Comparison of ENCODE assay signal across 24 cellular contexts in genomic region chr6:128364766-128365519, GRCh38.
DNase-seq lines count a peak whose midpoint lies in the region; ATAC-seq and TF ChIP-seq lines count a peak whose summit lies in the region.
"Had no signal": no experiment of that assay in that cellular context is flagged by ENCODE, and none has a peak within 500 bp of the region (broad histone marks: within the 10 kb centered on the region; RNA-seq: fewer than 3 reads in every experiment).

No MANE protein-coding gene starts in this region.

- H3K27ac ChIP-seq in colonic mucosa = peak overlapping the region; percentile 63
- peak overlapping the region in 3 of 5 donors; percentile 47 to 49 (median 48) for H3K27ac ChIP-seq in stomach
- no peak overlapping the region for H3K27ac ChIP-seq in upper lobe of left lung
- H3K27ac ChIP-seq: BLaER1 treated with 17β-estradiol and CSF1 and Interleukin-3, amounts not matched to agents 10 nM and 100 nM; HL-60 had no signal

- H3K27me3 ChIP-seq in colonic mucosa = no peaks in the 10 kb centered on the region
- H3K27me3 ChIP-seq in stomach = no peaks in the 10 kb centered on the region
- H3K27me3 ChIP-seq in upper lobe of left lung = no peaks in the 10 kb centered on the region
- H3K27me3 ChIP-seq: BLaER1 treated with 17β-estradiol and CSF1 and Interleukin-3, amounts not matched to agents 10 nM and 100 nM had no signal

- no peak overlapping the region for H3K27ac Mint-ChIP-seq in activated CD8-positive, alpha-beta T cell treated with anti-CD3 and anti-CD28 coated beads for 36 hours
- H3K27ac Mint-ChIP-seq: CD4-positive, alpha-beta memory T cell; IgD-negative memory B cell had no signal

- no peaks in the 10 kb centered on the region for H3K9me3 Mint-ChIP-seq in activated CD8-positive, alpha-beta T cell treated with anti-CD3 and anti-CD28 coated beads for 36 hours
- H3K9me3 Mint-ChIP-seq: CD4-positive, alpha-beta memory T cell; IgD-negative memory B cell had no signal

- H3K9ac ChIP-seq in colonic mucosa (ENCODE audit: low read depth in 2 of 2, low read length in 2 of 2) = no peak overlapping the region
- H3K9ac ChIP-seq: BLaER1 treated with 17β-estradiol and CSF1 and Interleukin-3, amounts not matched to agents 10 nM and 100 nM had no signal

- peak; percentile 32 for ATAC-seq in mucosa of descending colon
- no peak for ATAC-seq in HG02623 (IDR thresholded peaks at IDR 0.05; ENCODE audit: unreplicated experiment)
- ATAC-seq in upper lobe of left lung (ENCODE audit: low FRiP score in 2 of 2) = no peak
- ATAC-seq in activated CD8-positive, alpha-beta T cell treated with anti-CD3 and anti-CD28 coated beads for 36 hours = no peak
- ATAC-seq: Panc1, SK-N-SH treated with all-trans-retinoic acid at 6 μM for 48 hours had no signal

- POLR2A ChIA-PET in activated CD8-positive, alpha-beta T cell treated with anti-CD3 and anti-CD28 coated beads for 36 hours (lab: Charles Lee) = interaction anchor here (1.1 kb wide), 1 partner anchor 11 kb away, joined by 3 read pairs; no protein-coding TSS in a partner anchor

- no peaks in the 10 kb centered on the region for H3K27me3 Mint-ChIP-seq in activated CD8-positive, alpha-beta T cell treated with anti-CD3 and anti-CD28 coated beads for 36 hours
- H3K27me3 Mint-ChIP-seq: CD4-positive, alpha-beta memory T cell; IgD-negative memory B cell had no signal

- TF ChIP-seq POLR2A in stomach (IDR thresholded peaks at IDR 0.05) (no peak), upper lobe of left lung (IDR thresholded peaks at IDR 0.05) (no peak)

- H3K4me3 Mint-ChIP-seq in activated CD8-positive, alpha-beta T cell treated with anti-CD3 and anti-CD28 coated beads for 36 hours = no peak overlapping the region
- H3K4me3 Mint-ChIP-seq: CD4-positive, alpha-beta memory T cell; IgD-negative memory B cell had no signal

- 27 to 45% (median 36%) methylated on average over 3 of the region's 3 CpGs for WGBS in stomach, 5 donors
- WGBS in upper lobe of left lung, 2 donors = 60 to 64% methylated on average over 3 of the region's 3 CpGs

- peaks cover 2% of the 10 kb centered on the region for H3K36me3 Mint-ChIP-seq in activated CD8-positive, alpha-beta T cell treated with anti-CD3 and anti-CD28 coated beads for 36 hours (ENCODE audit: low read depth)
- H3K36me3 Mint-ChIP-seq: CD4-positive, alpha-beta memory T cell; IgD-negative memory B cell had no signal

- H3K9me3 ChIP-seq in colonic mucosa (no peaks in the 10 kb centered on the region), mucosa of descending colon (no peaks in the 10 kb centered on the region), stomach (no peaks in the 10 kb centered on the region), upper lobe of left lung (no peaks in the 10 kb centered on the region)
- H3K9me3 ChIP-seq: BLaER1 treated with 17β-estradiol and CSF1 and Interleukin-3, amounts not matched to agents 10 nM and 100 nM had no signal

- DNase-seq in HT-29 (ENCODE audit: low spot score) (peak; percentile 17), colonic mucosa (no peak), mucosa of descending colon (no peak), stomach (no peak), upper lobe of left lung (no peak), NCI-H524 (lab: John Stamatoyannopoulos, UW) (no peak)
- DNase-seq in activated CD8-positive, alpha-beta T cell treated with anti-CD3 and anti-CD28 coated beads for 36 hours = no peak
- DNase-seq: ACHN; CD4-positive, alpha-beta memory T cell; DMS153; GOT3; HCEC 1CT; NCI-H1105; NCI-H2029 treated with DMSO at 0.1 percent for 48 hours; NCI-H226; NCI-H510A treated with DMSO at 0.1 percent for 48 hours; NCI-H774; NK-92 treated with Interleukin-12 subunit alpha and Interleukin-12 subunit beta, amount 100 ng/mL, for 24 hours had no signal

- H3K4me1 ChIP-seq in colonic mucosa (peaks cover 13% of the 10 kb centered on the region), mucosa of descending colon (ENCODE audit: low read depth) (peaks cover 44% of the 10 kb centered on the region), stomach (peaks cover 9 to 63% (median 34%) of the 10 kb centered on the region in 4 donors), upper lobe of left lung (peaks cover 0 to 16% (median 6%) of the 10 kb centered on the region in 4 donors)

- no peaks in the 10 kb centered on the region for H3K36me3 ChIP-seq in colonic mucosa
- no peaks in the 10 kb centered on the region for H3K36me3 ChIP-seq in mucosa of descending colon (ENCODE audit: low read depth)
- H3K36me3 ChIP-seq in stomach = no peaks in the 10 kb centered on the region
- H3K36me3 ChIP-seq in upper lobe of left lung = no peaks in the 10 kb centered on the region
- H3K36me3 ChIP-seq: BLaER1 treated with 17β-estradiol and CSF1 and Interleukin-3, amounts not matched to agents 10 nM and 100 nM had no signal

- CTCF ChIA-PET in activated CD8-positive, alpha-beta T cell treated with anti-CD3 and anti-CD28 coated beads for 36 hours (lab: Charles Lee) = no interaction called here

- TF ChIP-seq CTCF in colonic mucosa (IDR thresholded peaks at IDR 0.05) (no peak), mucosa of descending colon (IDR thresholded peaks at IDR 0.05) (no peak), stomach (IDR thresholded peaks at IDR 0.05) (no peak), upper lobe of left lung (IDR thresholded peaks at IDR 0.05) (no peak)
- TF ChIP-seq CTCF in activated CD8-positive, alpha-beta T cell treated with anti-CD3 and anti-CD28 coated beads for 36 hours (IDR thresholded peaks at IDR 0.05) = no peak

- intact Hi-C loops in colonic mucosa (cut with DNase I) (no loop called here), mucosa of descending colon (cut with DNase I, micrococcal nuclease) (no loop called here), stomach (cut with DNase I; ENCODE audit: low total_unique reads) (no loop called here)
- intact Hi-C loops in activated CD8-positive, alpha-beta T cell treated with anti-CD3 and anti-CD28 coated beads for 36 hours (cut with micrococcal nuclease) = no loop called here

- TF ChIP-seq EP300 in stomach (IDR thresholded peaks at IDR 0.05) = no peak
- TF ChIP-seq EP300 in upper lobe of left lung (IDR thresholded peaks at IDR 0.05) = no peak

- no peaks in the 10 kb centered on the region for H3K4me1 Mint-ChIP-seq in activated CD8-positive, alpha-beta T cell treated with anti-CD3 and anti-CD28 coated beads for 36 hours (ENCODE audit: low read depth)
- H3K4me1 Mint-ChIP-seq: CD4-positive, alpha-beta memory T cell; IgD-negative memory B cell had no signal

- H3K4me3 ChIP-seq in colonic mucosa = no peak overlapping the region
- no peak overlapping the region for H3K4me3 ChIP-seq in mucosa of descending colon
- no peak overlapping the region for H3K4me3 ChIP-seq in stomach
- no peak overlapping the region for H3K4me3 ChIP-seq in upper lobe of left lung
- H3K4me3 ChIP-seq: BLaER1 treated with 17β-estradiol and CSF1 and Interleukin-3, amounts not matched to agents 10 nM and 100 nM had no signal

Comparison
In these comparisons a context has a peak if more than half of its experiments do, and no peak if none do; other contexts are left out.
1. H3K27ac ChIP-seq: peak in colonic mucosa (single experiment) and stomach (3 of 5); none in upper lobe of left lung (0 of 4).